In the genomic region with DNA sequence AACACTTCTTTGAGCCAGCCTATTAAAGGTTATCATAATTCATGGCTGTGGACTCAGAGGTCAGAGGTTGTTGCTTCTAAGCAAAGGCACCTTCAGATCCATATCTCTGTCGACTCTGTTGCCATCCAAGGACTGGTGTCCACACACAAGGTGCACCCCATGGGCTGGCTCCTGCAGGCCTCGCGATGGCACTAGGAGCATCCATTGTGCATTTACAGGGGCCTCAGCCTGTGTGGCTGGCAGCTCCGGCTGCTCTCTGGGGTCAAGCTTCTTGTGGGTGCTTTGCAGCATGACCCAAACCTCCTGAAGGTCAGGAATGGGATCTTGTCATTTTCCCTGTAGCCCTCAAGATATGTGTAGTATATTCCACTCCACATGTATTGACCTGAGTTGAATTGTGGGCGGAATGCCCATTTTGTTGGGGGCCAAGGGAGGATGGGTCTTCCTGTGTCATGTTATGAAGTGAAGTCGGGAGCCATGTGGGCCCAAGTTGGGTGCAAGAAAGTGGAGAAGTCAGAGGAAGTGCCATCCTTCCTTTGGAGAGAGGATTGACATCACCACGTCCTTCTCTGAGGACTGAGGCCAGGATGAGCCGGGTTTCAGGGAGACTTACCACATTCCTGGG, we compare ENCODE assay signal across 29 cellular contexts. TPM values are rescaled to one million over a fixed set of nuclear protein-coding genes. Genes with fewer than 3 reads are reported as not detected.
"Had no signal": no experiment of that assay in that cellular context is flagged by ENCODE, and none has a peak within 500 bp of the region (broad histone marks: within the 10 kb centered on the region; RNA-seq: fewer than 3 reads in every experiment).

No MANE protein-coding gene starts in this region.

- H3K27me3 ChIP-seq: colonic mucosa, gastroesophageal sphincter, right atrium auricular region, suprapubic skin, transverse colon had no signal

- H3K9me3 Mint-ChIP-seq: central memory CD8-positive, alpha-beta T cell; dendritic cell treated with granulocyte-macrophage colony-stimulating factor and Interleukin-4, amounts not matched to agents 40 ng/mL and 50 ng/mL, for 4 days; endodermal cell; immature natural killer cell; nephron; stimulated activated naive CD8-positive, alpha-beta T cell treated with anti-CD3 and anti-CD28 coated beads, Interleukin-15, amount 100 ng/mL, for 72 hours had no signal

- H3K4me3 Mint-ChIP-seq: central memory CD8-positive, alpha-beta T cell; dendritic cell treated with granulocyte-macrophage colony-stimulating factor and Interleukin-4, amounts not matched to agents 40 ng/mL and 50 ng/mL, for 4 days; endodermal cell; immature natural killer cell; nephron; stimulated activated naive CD8-positive, alpha-beta T cell treated with anti-CD3 and anti-CD28 coated beads, Interleukin-15, amount 100 ng/mL, for 72 hours had no signal

- H3K4me1 Mint-ChIP-seq: central memory CD8-positive, alpha-beta T cell; endodermal cell; immature natural killer cell; stimulated activated naive CD8-positive, alpha-beta T cell treated with anti-CD3 and anti-CD28 coated beads, Interleukin-15, amount 100 ng/mL, for 72 hours had no signal

- H3K9me3 ChIP-seq: colonic mucosa, gastroesophageal sphincter, heart right ventricle, lower lobe of right lung, prostate gland, right atrium auricular region, suprapubic skin, transverse colon had no signal

- H3K4me3 ChIP-seq: colonic mucosa, gastroesophageal sphincter, heart right ventricle, lower lobe of right lung, prostate gland, right atrium auricular region, skin epidermis, suprapubic skin, transverse colon had no signal

- H3K27ac ChIP-seq: colonic mucosa, epithelial cell of prostate, gastroesophageal sphincter, heart right ventricle, lower lobe of right lung, prostate gland, right atrium auricular region, skin epidermis, suprapubic skin, transverse colon had no signal

- H3K36me3 ChIP-seq: colonic mucosa, gastroesophageal sphincter, heart right ventricle, lower lobe of right lung, prostate gland, right atrium auricular region, suprapubic skin, transverse colon had no signal

- DNase-seq: colonic mucosa; effector CD8-positive, alpha-beta T cell; endodermal cell; foreskin fibroblast; heart right ventricle; hippocampal formation; immature natural killer cell; islet precursor cell; kidney glomerular epithelial cell; left ventricle myocardium superior; lower lobe of right lung; nucleus accumbens; stimulated activated CD4-positive, alpha-beta T cell treated with anti-CD3 and anti-CD28 coated beads, Interleukin-15, amount 100 ng/mL, for 24 hours; stimulated activated CD4-positive, alpha-beta T cell treated with anti-CD3 and anti-CD28 coated beads, Interleukin-2, amount 100 ng/mL, for 48 hours; stimulated activated CD8-positive, alpha-beta memory T cell treated with anti-CD3 and anti-CD28 coated beads, Interleukin-4, amount 100 ng/mL, for 48 hours; stimulated activated naive CD4-positive, alpha-beta T cell; stimulated activated naive CD8-positive, alpha-beta T cell treated with anti-CD3 and anti-CD28 coated beads, Interleukin-15, amount 100 ng/mL, for 72 hours; transverse colon had no signal

- H3K27ac Mint-ChIP-seq: dendritic cell treated with granulocyte-macrophage colony-stimulating factor and Interleukin-4, amounts not matched to agents 40 ng/mL and 50 ng/mL, for 4 days; endodermal cell; immature natural killer cell; nephron; stimulated activated naive CD8-positive, alpha-beta T cell treated with anti-CD3 and anti-CD28 coated beads, Interleukin-15, amount 100 ng/mL, for 72 hours had no signal

- H3K4me1 ChIP-seq: lower lobe of right lung, prostate gland had no signal

- H3K36me3 Mint-ChIP-seq: immature natural killer cell had no signal

- ATAC-seq: esophagus mucosa; gastroesophageal sphincter; heart right ventricle; left colon; left ventricle myocardium superior; lower lobe of right lung; stimulated activated naive CD8-positive, alpha-beta T cell treated with anti-CD3 and anti-CD28 coated beads, Interleukin-15, amount 100 ng/mL, for 72 hours had no signal

RNA-seq across cellular contexts. Expression of a gene that starts 43.9 kb away (rescaled TPM):
- polyA plus RNA-seq: immature natural killer cell had no signal
